In genomic region chr15:67834593-67835348, GRCh38 we compare ENCODE assay signal across 9 cellular contexts. TPM values are rescaled to one million over a fixed set of nuclear protein-coding genes. Genes with fewer than 3 reads are reported as not detected.
DNase-seq lines count a peak whose midpoint lies in the region; ATAC-seq and TF ChIP-seq lines count a peak whose summit lies in the region.
"Had no signal": no experiment of that assay in that cellular context is flagged by ENCODE, and none has a peak within 500 bp of the region (broad histone marks: within the 10 kb centered on the region; RNA-seq: fewer than 3 reads in every experiment).

No MANE protein-coding gene starts in this region.

- H3K4me1 Mint-ChIP-seq in activated CD4-positive, alpha-beta T cell treated with anti-CD3 and anti-CD28 coated beads, Interleukin-2, amount 10 ng/mL, durations not matched to agents 24 days and 14 days, result peaks cover 30% of the 10 kb centered on the region
- peaks cover 31% of the 10 kb centered on the region for H3K4me1 Mint-ChIP-seq in activated T-helper 1 cell treated with anti-CD3 and anti-CD28 coated beads, Interleukin-12 subunit alpha, Interleukin-12 subunit beta, Interleukin-2, Interleukin-4 antibody, amounts not matched to agents 30 ng/mL and 10 ng/mL and 1 ng/mL, durations not matched to agents 14 hours and 24 hours and 36 hours (ENCODE audit: low read depth)

- no peak for TF ChIP-seq POLR2A in stomach (IDR thresholded peaks at IDR 0.05)

- no peaks in the 10 kb centered on the region for H3K79me2 ChIP-seq in SK-N-SH (ENCODE audit: insufficient read depth)

- H3K27ac ChIP-seq in left lung, result no peak overlapping the region
- no peak overlapping the region for H3K27ac ChIP-seq in stomach
- no peak overlapping the region for H3K27ac ChIP-seq in SK-N-SH (ENCODE audit: low read depth in 2 of 2, low read length in 1 of 2)

- no peak overlapping the region for H3K27ac Mint-ChIP-seq in activated CD4-positive, alpha-beta T cell treated with anti-CD3 and anti-CD28 coated beads, Interleukin-2, amount 10 ng/mL, durations not matched to agents 24 days and 14 days
- no peak overlapping the region for H3K27ac Mint-ChIP-seq in activated T-helper 1 cell treated with anti-CD3 and anti-CD28 coated beads, Interleukin-12 subunit alpha, Interleukin-12 subunit beta, Interleukin-2, Interleukin-4 antibody, amounts not matched to agents 30 ng/mL and 10 ng/mL and 1 ng/mL, durations not matched to agents 14 hours and 24 hours and 36 hours

- H3K9ac ChIP-seq in SK-N-SH, result no peak overlapping the region

- H3F3A ChIP-seq in SK-N-SH (replicated peaks; ENCODE audit: insufficient read depth), result peaks cover 8% of the 10 kb centered on the region

- TF ChIP-seq RAD21 in SK-N-SH (IDR thresholded peaks at IDR 0.05; ENCODE audit: low read length), result no peak

- H3K9me2 ChIP-seq in SK-N-SH, result no peaks in the 10 kb centered on the region

- peak overlapping the region; percentile 12 to 44 for H3K4me3 ChIP-seq in left lung
- H3K4me3 ChIP-seq in stomach, result peak overlapping the region; percentile 31 to 51 (median 45)
- H3K4me3 ChIP-seq in SK-N-SH (ENCODE audit: low read depth in 2 of 2, low read length in 1 of 2), result no peak overlapping the region

- H2AFZ ChIP-seq in SK-N-SH (ENCODE audit: low read depth), result no peak overlapping the region

- peaks cover 64 to 66% of the 10 kb centered on the region in 2 donors for H3K27me3 ChIP-seq in left lung
- H3K27me3 ChIP-seq in stomach, result peaks cover 34 to 65% (median 63%) of the 10 kb centered on the region in 3 donors
- H3K27me3 ChIP-seq in SK-N-SH (ENCODE audit: insufficient read depth), result no peaks in the 10 kb centered on the region

- ATAC-seq in left lung, result no peak

- TF ChIP-seq EP300 in stomach (IDR thresholded peaks at IDR 0.05) (no peak), SK-N-SH (IDR thresholded peaks at IDR 0.05; ENCODE audit: borderline replicate concordance in 1 of 2, low read depth in 1 of 2, low read length in 1 of 2) (no peak)

- TF ChIP-seq CTCF in left lung (IDR thresholded peaks at IDR 0.05), result no peak
- no peak for TF ChIP-seq CTCF in stomach (IDR thresholded peaks at IDR 0.05)
- TF ChIP-seq CTCF in SK-N-SH (IDR thresholded peaks at IDR 0.05), result no peak

- peak overlapping the region; percentile 74 for H3K4me3 Mint-ChIP-seq in activated CD4-positive, alpha-beta T cell treated with anti-CD3 and anti-CD28 coated beads, Interleukin-2, amount 10 ng/mL, durations not matched to agents 24 days and 14 days
- H3K4me3 Mint-ChIP-seq in activated T-helper 1 cell treated with anti-CD3 and anti-CD28 coated beads, Interleukin-12 subunit alpha, Interleukin-12 subunit beta, Interleukin-2, Interleukin-4 antibody, amounts not matched to agents 30 ng/mL and 10 ng/mL and 1 ng/mL, durations not matched to agents 14 hours and 24 hours and 36 hours, result peak overlapping the region; percentile 53

- H3K36me3 ChIP-seq in left lung, result no peaks in the 10 kb centered on the region
- H3K36me3 ChIP-seq in stomach, result no peaks in the 10 kb centered on the region
- no peaks in the 10 kb centered on the region for H3K36me3 ChIP-seq in SK-N-SH (replicated peaks in 1 of 2; ENCODE audit: control insufficient read depth in 1 of 2, insufficient read depth in 2 of 2, low read length in 1 of 2)

- H3K9me3 Mint-ChIP-seq in activated CD4-positive, alpha-beta T cell treated with anti-CD3 and anti-CD28 coated beads, Interleukin-2, amount 10 ng/mL, durations not matched to agents 24 days and 14 days, result no peaks in the 10 kb centered on the region
- no peaks in the 10 kb centered on the region for H3K9me3 Mint-ChIP-seq in activated T-helper 1 cell treated with anti-CD3 and anti-CD28 coated beads, Interleukin-12 subunit alpha, Interleukin-12 subunit beta, Interleukin-2, Interleukin-4 antibody, amounts not matched to agents 30 ng/mL and 10 ng/mL and 1 ng/mL, durations not matched to agents 14 hours and 24 hours and 36 hours

- H3K9me3 ChIP-seq in left lung (no peaks in the 10 kb centered on the region), stomach (no peaks in the 10 kb centered on the region), SK-N-SH (no peaks in the 10 kb centered on the region)

- CTCF ChIA-PET in SK-N-SH (lab: Yijun Ruan, JAX), result interaction anchor here (0.7 to 9.4 kb wide), 12 partner anchors 10 to 890 kb away, joined by 3 to 123 read pairs (median 4); partner anchors contain the start of gene SKOR1

- POLR2A ChIA-PET in SK-N-SH (lab: Yijun Ruan, JAX), result no interaction called here

- H3K27me3 Mint-ChIP-seq in activated CD4-positive, alpha-beta T cell treated with anti-CD3 and anti-CD28 coated beads, Interleukin-2, amount 10 ng/mL, durations not matched to agents 24 days and 14 days, result peaks cover 80% of the 10 kb centered on the region
- H3K27me3 Mint-ChIP-seq in activated T-helper 1 cell treated with anti-CD3 and anti-CD28 coated beads, Interleukin-12 subunit alpha, Interleukin-12 subunit beta, Interleukin-2, Interleukin-4 antibody, amounts not matched to agents 30 ng/mL and 10 ng/mL and 1 ng/mL, durations not matched to agents 14 hours and 24 hours and 36 hours (ENCODE audit: insufficient read depth), result peaks cover 73% of the 10 kb centered on the region

- intact Hi-C loops in activated CD4-positive, alpha-beta T cell treated with anti-CD3 and anti-CD28 coated beads, Interleukin-2, amount 10 ng/mL, durations not matched to agents 24 days and 14 days (cut with micrococcal nuclease), result loop anchor here (1.0 to 10.0 kb wide), 4 partner anchors 13 to 1130 kb away; partner anchors contain the start of gene SMAD6
- intact Hi-C loops in activated T-helper 1 cell treated with anti-CD3 and anti-CD28 coated beads, Interleukin-12 subunit alpha, Interleukin-12 subunit beta, Interleukin-2, Interleukin-4 antibody, amounts not matched to agents 30 ng/mL and 10 ng/mL and 1 ng/mL, durations not matched to agents 14 hours and 24 hours and 36 hours (cut with micrococcal nuclease), result loop anchor here (2.0 to 5.0 kb wide), 2 partner anchors 14 to 1132 kb away; partner anchors contain the start of gene SMAD6
- intact Hi-C loops in left lung (cut with DNase I), result loop anchor here in 1 of 2 donors (10.0 kb wide), 1 partner anchor 330 kb away; no protein-coding TSS in a partner anchor
- intact Hi-C loops in stomach (cut with DNase I; ENCODE audit: low total_unique reads), result loop anchor here (5.0 kb wide), 1 partner anchor 377 kb away; no protein-coding TSS in a partner anchor

- no peaks in the 10 kb centered on the region for H4K20me1 ChIP-seq in SK-N-SH (ENCODE audit: insufficient read depth)

- no peaks in the 10 kb centered on the region for H3K36me3 Mint-ChIP-seq in activated CD4-positive, alpha-beta T cell treated with anti-CD3 and anti-CD28 coated beads, Interleukin-2, amount 10 ng/mL, durations not matched to agents 24 days and 14 days (ENCODE audit: low read depth)
- H3K36me3 Mint-ChIP-seq in activated T-helper 1 cell treated with anti-CD3 and anti-CD28 coated beads, Interleukin-12 subunit alpha, Interleukin-12 subunit beta, Interleukin-2, Interleukin-4 antibody, amounts not matched to agents 30 ng/mL and 10 ng/mL and 1 ng/mL, durations not matched to agents 14 hours and 24 hours and 36 hours (ENCODE audit: low read depth), result peaks cover 4% of the 10 kb centered on the region

- peak; percentile 67 for DNase-seq in activated CD4-positive, alpha-beta T cell treated with anti-CD3 and anti-CD28 coated beads, Interleukin-2, amount 10 ng/mL, durations not matched to agents 24 days and 14 days
- DNase-seq in activated CD4-positive, alpha-beta T cell treated with anti-CD3 and anti-CD28 coated beads for 4 hours, result no peak
- DNase-seq in activated T-helper 1 cell treated with anti-CD3 and anti-CD28 coated beads, Interleukin-12 subunit alpha, Interleukin-12 subunit beta, Interleukin-2, Interleukin-4 antibody, amounts not matched to agents 30 ng/mL and 10 ng/mL and 1 ng/mL, durations not matched to agents 14 hours and 24 hours and 36 hours (ENCODE audit: low spot score), result no peak
- DNase-seq in left lung (peak in 1 of 2 donors; percentile 83), stomach (no peak), anterior cingulate cortex (lab: John Stamatoyannopoulos, UW) (no peak), SK-N-SH (no peak), NK-92 (lab: John Stamatoyannopoulos, UW; ENCODE audit: unreplicated experiment) (no peak)

- H3K4me1 ChIP-seq in left lung (peaks cover 30 to 67% of the 10 kb centered on the region in 2 donors), stomach (peaks cover 44 to 68% (median 57%) of the 10 kb centered on the region in 4 donors), SK-N-SH (ENCODE audit: control insufficient read depth in 1 of 2, insufficient read depth in 2 of 2, low read depth in 1 of 2, low read length in 1 of 2) (peaks cover 0 to 15% of the 10 kb centered on the region in 2 experiments; a peak in 2 of 4 replicates)

- H3K4me2 ChIP-seq in SK-N-SH, result no peak overlapping the region

- WGBS in stomach, 5 donors, result 1 to 5% (median 2%) methylated on average over 43 to 60 of the region's 60 CpGs
- WGBS in SK-N-SH (ENCODE audit: low lambda C conversion rate), result 73% methylated on average over 28 of the region's 60 CpGs

TF ChIP-seq in SK-N-SH, 30 proteins besides CTCF, POLR2A, EP300 and RAD21 (continues in another document):
- TF ChIP-seq ELF1 (IDR thresholded peaks at IDR 0.05) (no peak), CHD2 (IDR thresholded peaks at IDR 0.05; ENCODE audit: low read length, partially characterized antibody) (no peak), TCF12 (IDR thresholded peaks at IDR 0.05) (no peak), RCOR1 (IDR thresholded peaks at IDR 0.05; ENCODE audit: low read length) (no peak)

RNA-seq across cellular contexts. Expression of gene RNU6-1, which starts 5.1 kb away (rescaled TPM):
- total RNA-seq in activated CD4-positive, alpha-beta T cell treated with anti-CD3 and anti-CD28 coated beads, Interleukin-2, amount 10 ng/mL, durations not matched to agents 24 days and 14 days, result not detected in 2 replicates
- total RNA-seq in activated T-helper 1 cell treated with anti-CD3 and anti-CD28 coated beads, Interleukin-12 subunit alpha, Interleukin-12 subunit beta, Interleukin-2, Interleukin-4 antibody, amounts not matched to agents 30 ng/mL and 10 ng/mL and 1 ng/mL, durations not matched to agents 14 hours and 24 hours and 36 hours, result not detected in 2 replicates
- total RNA-seq in left lung (not detected), stomach (not detected)
- polyA plus RNA-seq in stomach (not detected), SK-N-SH (2012; rRNA removed) (not detected in 2 replicates)
- polyA plus RNA-seq in SK-N-SH (2012; cell fraction: cytosol; rRNA removed), result not detected in 2 replicates
- polyA plus RNA-seq in SK-N-SH (2012; cell fraction: nucleus; rRNA removed), result not detected in 2 replicates
- total RNA-seq: lung microvascular endothelial cell had no signal

RNA-seq across cellular contexts. Expression of gene SKOR1, which starts 9.5 kb away (rescaled TPM):
- 0.09 and 0.14 TPM in 2 replicates for total RNA-seq in activated CD4-positive, alpha-beta T cell treated with anti-CD3 and anti-CD28 coated beads, Interleukin-2, amount 10 ng/mL, durations not matched to agents 24 days and 14 days
- total RNA-seq in activated T-helper 1 cell treated with anti-CD3 and anti-CD28 coated beads, Interleukin-12 subunit alpha, Interleukin-12 subunit beta, Interleukin-2, Interleukin-4 antibody, amounts not matched to agents 30 ng/mL and 10 ng/mL and 1 ng/mL, durations not matched to agents 14 hours and 24 hours and 36 hours, result 0.21 TPM in 1 of 2 replicates, not detected in the other
- under 1 TPM; 0.12 to 0.34 TPM for total RNA-seq in left lung
- 1 to 10 TPM in 2 of 5 donors, under 1 TPM in 2, not detected in 1; 0.14 to 5.8 (median 2.9) TPM for total RNA-seq in stomach
- under 1 TPM in 2 of 3 donors, not detected in 1; 0.20 to 0.46 TPM for polyA plus RNA-seq in stomach
- 0.18 and 0.26 TPM in 2 replicates for polyA plus RNA-seq in SK-N-SH (2012; rRNA removed)
- 0.09 TPM in 2 replicates for polyA plus RNA-seq in SK-N-SH (2012; cell fraction: cytosol; rRNA removed)
- polyA plus RNA-seq in SK-N-SH (2012; cell fraction: nucleus; rRNA removed), result 1.3 and 2.3 TPM in 2 replicates

Comparison
In these comparisons a context has a peak if more than half of its experiments do, and no peak if none do; other contexts are left out.
1. H3K4me3 ChIP-seq: peak in left lung (2 of 2) and stomach (4 of 4); none in SK-N-SH (0 of 2).